9 cellular contexts compared by ENCODE assay signal in the genomic region with DNA sequence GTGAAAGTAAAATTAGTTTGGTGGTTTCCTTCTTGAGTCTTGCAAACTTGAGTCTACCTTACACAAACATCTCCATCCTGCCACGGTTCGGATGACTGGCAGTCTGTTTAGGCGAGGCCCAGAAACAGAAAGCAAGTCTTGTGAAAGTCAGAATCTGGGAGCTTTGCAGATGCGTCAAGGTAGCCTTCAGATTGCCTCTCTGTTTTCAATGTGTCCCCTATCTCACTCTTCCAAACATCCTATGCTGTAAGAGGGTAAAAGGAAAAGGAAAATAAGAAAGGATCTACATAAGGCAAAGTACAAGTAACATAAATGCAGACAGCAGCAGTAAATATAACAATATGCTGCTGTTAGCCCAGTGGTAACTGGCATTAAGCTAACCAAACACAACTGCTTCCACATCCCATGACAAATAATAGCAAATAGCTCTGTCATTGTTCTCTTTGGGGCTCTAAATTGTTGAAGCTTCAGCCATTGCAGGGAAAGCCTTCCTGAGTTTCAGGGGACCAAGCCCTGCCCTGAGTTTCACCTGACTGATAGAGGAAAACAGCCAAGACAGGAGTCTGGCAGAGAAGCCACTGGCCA. TPM values are rescaled to one million over a fixed set of nuclear protein-coding genes. Genes with fewer than 3 reads are reported as not detected.
DNase-seq lines count a peak whose midpoint lies in the region; ATAC-seq and TF ChIP-seq lines count a peak whose summit lies in the region.
"Had no signal": no experiment of that assay in that cellular context is flagged by ENCODE, and none has a peak within 500 bp of the region (broad histone marks: within the 10 kb centered on the region; RNA-seq: fewer than 3 reads in every experiment).

No MANE protein-coding gene starts in this region.

- H3K9me3 Mint-ChIP-seq in activated naive CD8-positive, alpha-beta T cell treated with anti-CD3 and anti-CD28 coated beads, Interleukin-2, amount 10 ng/mL, durations not matched to agents 7 days and 5 days: no peaks in the 10 kb centered on the region
- H3K9me3 Mint-ChIP-seq: neural crest cell had no signal

- H3K36me3 ChIP-seq in GM23248 (ENCODE audit: low read depth) (no peaks in the 10 kb centered on the region), mucosa of descending colon (ENCODE audit: low read depth) (no peaks in the 10 kb centered on the region), stomach (no peaks in the 10 kb centered on the region)

- TF ChIP-seq CTCF in GM10248 (IDR thresholded peaks at IDR 0.05; ENCODE audit: control extremely low read depth, extremely low read depth, low read depth, missing control alignments) (no peak), mucosa of descending colon (IDR thresholded peaks at IDR 0.05) (no peak), stomach (IDR thresholded peaks at IDR 0.05) (no peak)

- H3K27me3 ChIP-seq in GM23248 (replicated peaks; ENCODE audit: insufficient read depth) (no peaks in the 10 kb centered on the region), stomach (no peaks in the 10 kb centered on the region)

- peak overlapping the region; percentile 29; the same call in 1 of the 2 replicates for H3K4me3 ChIP-seq in GM23248
- H3K4me3 ChIP-seq in mucosa of descending colon: no peak overlapping the region
- no peak overlapping the region for H3K4me3 ChIP-seq in stomach

- ATAC-seq in activated naive CD8-positive, alpha-beta T cell treated with anti-CD3 and anti-CD28 coated beads, Interleukin-2, amount 10 ng/mL, durations not matched to agents 7 days and 5 days (ENCODE audit: low read depth): peak; percentile 100
- ATAC-seq in mucosa of descending colon: peak; percentile 84

- H3K4me1 ChIP-seq in GM23248 (ENCODE audit: insufficient read depth) (peaks cover 67% of the 10 kb centered on the region), mucosa of descending colon (ENCODE audit: low read depth) (peaks cover 8% of the 10 kb centered on the region), stomach (peaks cover 6 to 59% (median 19%) of the 10 kb centered on the region in 4 donors)

- H3K4me2 ChIP-seq in GM23248 (ENCODE audit: unreplicated experiment): peak overlapping the region; percentile 15

- H3K79me2 ChIP-seq in GM23248 (ENCODE audit: insufficient read depth): no peaks in the 10 kb centered on the region

- peak overlapping the region; percentile 16 for H2AFZ ChIP-seq in GM23248

- in situ Hi-C loops in GM23248 (cut with MboI): loop anchor here (5.0 kb wide), 1 partner anchor 257 kb away; no protein-coding TSS in a partner anchor

- H4K20me1 ChIP-seq in GM23248 (ENCODE audit: insufficient read depth): no peaks in the 10 kb centered on the region

- CTCF ChIA-PET in GM10248 (lab: Yijun Ruan, JAX): interaction anchor here (0.7 to 5.6 kb wide), 6 partner anchors 18 to 391 kb away, joined by 3 to 26 read pairs (median 4); no protein-coding TSS in a partner anchor

- peak overlapping the region; percentile 10; the same call in 1 of the 2 replicates for H3K9ac ChIP-seq in GM23248

- no peak overlapping the region for H3K27ac ChIP-seq in GM23248
- H3K27ac ChIP-seq in stomach: peak overlapping the region in 3 of 5 donors; percentile 34 to 74 (median 59)

- intact Hi-C loops in mucosa of descending colon (cut with DNase I, micrococcal nuclease): loop anchor here in 1 of 2 donors (10.0 kb wide), 1 partner anchor 249 kb away; no protein-coding TSS in a partner anchor
- intact Hi-C loops in stomach (cut with DNase I; ENCODE audit: low total_unique reads): no loop called here

- H3K27ac Mint-ChIP-seq in activated naive CD8-positive, alpha-beta T cell treated with anti-CD3 and anti-CD28 coated beads, Interleukin-2, amount 10 ng/mL, durations not matched to agents 7 days and 5 days: peak overlapping the region; percentile 95

- peaks cover 4% of the 10 kb centered on the region for H3K36me3 Mint-ChIP-seq in activated naive CD8-positive, alpha-beta T cell treated with anti-CD3 and anti-CD28 coated beads, Interleukin-2, amount 10 ng/mL, durations not matched to agents 7 days and 5 days

- no peak for TF ChIP-seq EP300 in stomach (IDR thresholded peaks at IDR 0.05)

- H3K9me2 ChIP-seq in GM23248 (ENCODE audit: insufficient read depth): no peaks in the 10 kb centered on the region

- H3K9me3 ChIP-seq in GM23248 (ENCODE audit: low read depth) (no peaks in the 10 kb centered on the region), mucosa of descending colon (no peaks in the 10 kb centered on the region), stomach (no peaks in the 10 kb centered on the region)

- H3K27me3 Mint-ChIP-seq in activated naive CD8-positive, alpha-beta T cell treated with anti-CD3 and anti-CD28 coated beads, Interleukin-2, amount 10 ng/mL, durations not matched to agents 7 days and 5 days: no peaks in the 10 kb centered on the region

- no peak for TF ChIP-seq POLR2A in stomach (IDR thresholded peaks at IDR 0.05)

- POLR2A ChIA-PET in GM10248 (lab: Yijun Ruan, JAX): interaction anchor here (1.2 kb wide), 1 partner anchor 36 kb away, joined by 3 read pairs; no protein-coding TSS in a partner anchor
- POLR2A ChIA-PET in activated naive CD8-positive, alpha-beta T cell treated with anti-CD3 and anti-CD28 coated beads, Interleukin-2, amount 10 ng/mL, durations not matched to agents 7 days and 5 days (lab: Charles Lee): interaction anchor here (0.6 to 2.3 kb wide), 9 partner anchors 11 to 635 kb away, joined by 4 to 16 read pairs (median 4); no protein-coding TSS in a partner anchor

- 18 to 29% methylated on average over 4 of the region's 4 CpGs for WGBS in GM23248 (ENCODE audit: low coverage in 1 of 2, low lambda C conversion rate in 2 of 2, missing lambda C conversion rate in 2 of 2), 2 experiments
- WGBS in stomach, 5 donors: 11 to 36% (median 21%) methylated on average over 4 of the region's 4 CpGs

- peak overlapping the region; percentile 78 for H3K4me3 Mint-ChIP-seq in activated naive CD8-positive, alpha-beta T cell treated with anti-CD3 and anti-CD28 coated beads, Interleukin-2, amount 10 ng/mL, durations not matched to agents 7 days and 5 days
- H3K4me3 Mint-ChIP-seq: neural crest cell had no signal

- DNase-seq in GM10248 (ENCODE audit: extremely low spot score): peak; percentile 60
- peak; percentile 49 for DNase-seq in GM23248
- DNase-seq in RPMI8226: peak; percentile 85
- DNase-seq in activated naive CD8-positive, alpha-beta T cell treated with anti-CD3 and anti-CD28 coated beads, Interleukin-2, amount 10 ng/mL, durations not matched to agents 7 days and 5 days: peak; percentile 51
- DNase-seq in mucosa of descending colon: peak in 2 of 3 donors; percentile 30 to 55
- DNase-seq in stomach: peak; percentile 27
- DNase-seq in NCI-H226: no peak
- no peak for DNase-seq in HUDEP-2 (lab: John Stamatoyannopoulos, UW; ENCODE audit: unreplicated experiment in 76 of 76)

- peaks cover 44% of the 10 kb centered on the region for H3K4me1 Mint-ChIP-seq in activated naive CD8-positive, alpha-beta T cell treated with anti-CD3 and anti-CD28 coated beads, Interleukin-2, amount 10 ng/mL, durations not matched to agents 7 days and 5 days

- peaks cover 21% of the 10 kb centered on the region for H3F3A ChIP-seq in GM23248 (ENCODE audit: insufficient read depth)

RNA-seq across cellular contexts. Expression of gene C1orf105, which starts 26.2 kb away (rescaled TPM):
- total RNA-seq in GM23248 (2014; rRNA removed; shearing (Covaris generic)): not detected in 2 replicates
- not detected in 2 replicates for polyA plus RNA-seq in GM23248 (2016; fragmentation: Nextera tagmentation; extraction: Ambion mirVana)
- total RNA-seq in activated naive CD8-positive, alpha-beta T cell treated with anti-CD3 and anti-CD28 coated beads, Interleukin-2, amount 10 ng/mL, durations not matched to agents 7 days and 5 days: not detected
- total RNA-seq in mucosa of descending colon: not detected
- not detected for total RNA-seq in stomach
- under 1 TPM in 1 of 3 donors, not detected in 2; 0.37 TPM for polyA plus RNA-seq in stomach
- total RNA-seq: neural crest cell had no signal

RNA-seq across cellular contexts. Expression of gene PIGC, which starts 49.6 kb away (rescaled TPM):
- 18.3 and 27.8 TPM in 2 replicates for total RNA-seq in GM23248 (2014; rRNA removed; shearing (Covaris generic))
- polyA plus RNA-seq in GM23248 (2016; fragmentation: Nextera tagmentation; extraction: Ambion mirVana): 29.3 and 32.7 TPM in 2 replicates
- total RNA-seq in activated naive CD8-positive, alpha-beta T cell treated with anti-CD3 and anti-CD28 coated beads, Interleukin-2, amount 10 ng/mL, durations not matched to agents 7 days and 5 days: 10 to 100 TPM; 32.1 to 32.8 TPM
- total RNA-seq in mucosa of descending colon: 10 to 100 TPM; 25.6 to 27.7 (median 26.3) TPM
- total RNA-seq in stomach: 10 to 100 TPM in 4 of 5 donors, 1 to 10 TPM in 1; 1.2 to 27.9 (median 17.9) TPM
- 10 to 100 TPM; 15.3 to 25.6 (median 16.1) TPM for polyA plus RNA-seq in stomach

Comparison
In these comparisons a context has a peak if more than half of its experiments do, and no peak if none do; other contexts are left out.
1. DNase-seq: peak in GM10248 (single experiment), GM23248 (single experiment), RPMI8226 (single experiment), activated naive CD8-positive, alpha-beta T cell treated with anti-CD3 and anti-CD28 coated beads, Interleukin-2, amount 10 ng/mL, durations not matched to agents 7 days and 5 days (single experiment), mucosa of descending colon (2 of 3) and stomach (single experiment); none in NCI-H226 (single experiment) and HUDEP-2 (0 of 76).